8 cellular contexts compared by ENCODE assay signal in the genomic region with DNA sequence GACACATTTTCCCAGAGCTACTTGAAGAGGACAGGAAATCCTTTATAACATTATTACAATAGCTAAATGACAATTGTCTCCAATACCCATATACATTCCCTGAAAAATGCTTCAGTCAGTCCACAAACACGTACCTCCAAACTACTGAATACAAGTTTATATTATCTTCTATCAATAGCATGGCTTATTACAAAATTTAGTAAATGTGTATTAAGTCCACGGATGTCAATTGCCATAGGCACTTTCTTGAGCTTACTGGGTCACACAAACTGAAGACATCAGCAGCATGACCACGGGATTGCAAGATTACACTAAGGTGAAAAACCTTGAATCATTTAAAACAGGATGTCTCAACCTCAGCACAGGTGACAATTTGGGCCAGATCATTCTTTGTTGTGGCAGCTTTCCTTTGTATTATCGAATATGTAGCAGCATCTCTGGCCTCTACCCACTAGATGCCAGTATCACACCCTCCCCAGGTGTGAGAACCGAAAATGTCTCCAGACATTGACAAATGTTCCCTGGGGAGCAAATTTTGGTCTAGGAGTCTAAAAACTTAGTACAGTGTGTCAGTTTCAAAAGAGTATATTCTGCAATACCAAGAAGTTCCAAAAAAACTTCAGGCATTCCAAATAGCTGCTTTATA. TPM values are rescaled to one million over a fixed set of nuclear protein-coding genes. Genes with fewer than 3 reads are reported as not detected.
DNase-seq lines count a peak whose midpoint lies in the region; ATAC-seq and TF ChIP-seq lines count a peak whose summit lies in the region.

No MANE protein-coding gene starts in this region.

- H3K36me3 ChIP-seq in psoas muscle (ENCODE audit: insufficient read depth in 1 of 2, low read depth in 1 of 2) = no peaks in the 10 kb centered on the region

- H3K4me1 ChIP-seq in psoas muscle = peaks cover 21% of the 10 kb centered on the region

- DNase-seq in GM10248 (ENCODE audit: extremely low spot score) (no peak), HL-60 (ENCODE audit: low read depth in 1 of 2, low spot score in 1 of 2) (peak in 1 of 2 experiments; percentile 46), epithelial cell of prostate (ENCODE audit: low read depth, low spot score) (no peak), psoas muscle (no peak), NCI-H82 (lab: John Stamatoyannopoulos, UW) (no peak), ureter (ENCODE audit: low spot score) (no peak)
- DNase-seq in activated CD4-positive, alpha-beta T cell treated with anti-CD3 and anti-CD28 coated beads for 1 hour = peak; percentile 22

- H3K27me3 ChIP-seq in HL-60 (ENCODE audit: insufficient read depth, poor library complexity, severe bottlenecking) (no peaks in the 10 kb centered on the region), psoas muscle (ENCODE audit: insufficient read depth in 3 of 3, low read length in 2 of 3) (no peaks in the 10 kb centered on the region)

- POLR2A ChIA-PET in GM10248 (lab: Yijun Ruan, JAX) = interaction anchor here (1.0 kb wide), 1 partner anchor 24 kb away, joined by 3 read pairs; no protein-coding TSS in a partner anchor

- H3K4me3 ChIP-seq in HL-60 (replicated peaks; ENCODE audit: insufficient read depth, low read length) = peak overlapping the region; percentile 77
- peak overlapping the region; percentile 74 for H3K4me3 ChIP-seq in psoas muscle

- H3K9me3 ChIP-seq in psoas muscle = no peaks in the 10 kb centered on the region

- TF ChIP-seq CTCF in GM10248 (IDR thresholded peaks at IDR 0.05; ENCODE audit: control extremely low read depth, extremely low read depth, low read depth, missing control alignments) (peak; percentile 21), HL-60 (IDR thresholded peaks at IDR 0.05; ENCODE audit: insufficient read depth, low read length) (peak; percentile 4), psoas muscle (IDR thresholded peaks at IDR 0.05) (no peak)

- CTCF ChIA-PET in GM10248 (lab: Yijun Ruan, JAX) = interaction anchor here (0.7 to 2.8 kb wide), 19 partner anchors 9 to 164 kb away, joined by 3 to 37 read pairs (median 4); partner anchors contain the start of genes C18orf54, POLI and STARD6

- H3K27ac ChIP-seq in HL-60 (replicated peaks) (no peak overlapping the region), epithelial cell of prostate (peak overlapping the region; percentile 98), psoas muscle (peak overlapping the region; percentile 62)

- intact Hi-C loops in psoas muscle (cut with DNase I) = loop anchor here in 1 of 2 donors (5.0 kb wide), 1 partner anchor 44 kb away; the partner anchor contains the start of gene POLI

- ATAC-seq in GM21390 (IDR thresholded peaks at IDR 0.05; ENCODE audit: unreplicated experiment) (peak; percentile 30), psoas muscle (no peak)

- 18 to 28% (median 23%) methylated on average over 5 of the region's 5 CpGs for WGBS in psoas muscle, 3 donors

RNA-seq across cellular contexts. Expression of gene MBD2, which starts 1.4 kb away (rescaled TPM):
- 10 to 100 TPM; 26.9 to 44.7 (median 31.2) TPM for total RNA-seq in psoas muscle
- 10 to 100 TPM; 16.0 to 23.4 (median 16.8) TPM for polyA plus RNA-seq in psoas muscle
- total RNA-seq in ureter = 95.7 TPM

RNA-seq across cellular contexts. Expression of gene POLI, which starts 46.3 kb away (rescaled TPM):
- total RNA-seq in psoas muscle = 10 to 100 TPM in 2 of 4 donors, 1 to 10 TPM in 2; 8.1 to 13.9 (median 10.7) TPM
- polyA plus RNA-seq in psoas muscle = 10 to 100 TPM in 1 of 3 donors, 1 to 10 TPM in 2; 5.8 to 12.6 (median 8.0) TPM
- 56.7 TPM for total RNA-seq in ureter
